In the genomic region with DNA sequence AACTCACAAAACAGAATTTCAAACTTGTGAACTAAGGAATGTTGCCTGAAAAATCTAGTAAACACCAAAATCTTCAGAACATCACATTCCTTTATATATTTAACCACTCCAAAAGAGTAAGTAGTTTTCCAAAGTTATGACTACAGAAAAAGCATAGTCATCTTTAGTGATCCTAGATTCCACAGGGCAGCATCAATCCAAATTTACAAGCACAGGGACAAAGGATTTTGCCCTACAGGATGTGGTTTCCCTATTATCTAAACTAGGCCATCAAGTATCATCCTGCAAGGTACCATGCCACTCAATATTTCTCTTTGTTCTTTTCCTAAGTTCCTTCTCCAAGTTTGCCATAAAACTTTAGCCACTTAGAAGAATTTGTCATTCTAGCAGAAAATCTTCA, we compare ENCODE assay signal across 22 cellular contexts. TPM values are rescaled to one million over a fixed set of nuclear protein-coding genes. Genes with fewer than 3 reads are reported as not detected.
A peak's percentile ranks its signal among the peaks of the same experiment; 100 is the strongest.
DNase-seq lines count a peak whose midpoint lies in the region; ATAC-seq, FAIRE-seq and TF ChIP-seq lines count a peak whose summit lies in the region.
"Had no signal": no experiment of that assay in that cellular context is flagged by ENCODE, and none has a peak within 500 bp of the region (broad histone marks: within the 10 kb centered on the region; RNA-seq: fewer than 3 reads in every experiment).

No MANE protein-coding gene starts in this region.

- H3K23ac ChIP-seq in IMR-90 (ENCODE audit: low read depth, low read length) = no peak overlapping the region

- in situ Hi-C loops in IMR-90 (cut with MboI; ENCODE audit: low sequenced_read_pairs) = no loop called here

- H4K91ac ChIP-seq in IMR-90 (ENCODE audit: insufficient read depth, low read depth, low read length) = no peak overlapping the region

- no peak overlapping the region for H2BK15ac ChIP-seq in IMR-90 (ENCODE audit: low read depth, low read length)

- peaks cover 11% of the 10 kb centered on the region for H3K36me3 ChIP-seq in IMR-90 (ENCODE audit: control insufficient read depth, insufficient read depth, low read length)

- H3K9me1 ChIP-seq in IMR-90 (ENCODE audit: insufficient read depth, low read length) = peaks cover 3% of the 10 kb centered on the region; the same call in 1 of the 2 replicates

- no peak for FAIRE-seq in urothelium cell line (lab: Jason Lieb, UNC)
- FAIRE-seq: colon had no signal

- H3K56ac ChIP-seq in IMR-90 (ENCODE audit: extremely low read depth, insufficient read depth, low read length) = no peak overlapping the region

- no peak overlapping the region for H2AK9ac ChIP-seq in IMR-90 (replicated peaks; ENCODE audit: low read depth, low read length, poor library complexity)

- H3K9ac ChIP-seq in IMR-90 (ENCODE audit: low read depth, low read length) = no peak overlapping the region
- H3K9ac ChIP-seq: BLaER1 had no signal

- TF ChIP-seq CTCF in IMR-90 (conservative IDR thresholded peaks at IDR 0.05; ENCODE audit: low read depth, low read length) = no peak
- TF ChIP-seq CTCF in foreskin keratinocyte (conservative IDR thresholded peaks at IDR 0.05) = no peak
- no peak for TF ChIP-seq CTCF in coronary artery (IDR thresholded peaks at IDR 0.05)

- no peaks in the 10 kb centered on the region; the same call in 1 of the 2 replicates for H4K20me1 ChIP-seq in IMR-90 (ENCODE audit: insufficient read depth, low read length)

- no peak overlapping the region for H2BK5ac ChIP-seq in IMR-90 (ENCODE audit: low read depth, low read length, poor library complexity, severe bottlenecking)

- no peak overlapping the region for H3K4me2 ChIP-seq in IMR-90 (ENCODE audit: low read depth, low read length)
- H3K4me2 ChIP-seq: BLaER1 had no signal

- no peak overlapping the region for H2AK5ac ChIP-seq in IMR-90 (ENCODE audit: low read depth, low read length)

- ATAC-seq in IMR-90 (ENCODE audit: low read depth) (peak; percentile 72), foreskin keratinocyte (peak; percentile 57), GM21619 (IDR thresholded peaks at IDR 0.05; ENCODE audit: unreplicated experiment) (no peak), GM19324 (IDR thresholded peaks at IDR 0.05; ENCODE audit: low FRiP score, unreplicated experiment) (no peak)
- ATAC-seq: activated CD4-positive, alpha-beta T cell treated with anti-CD3 and anti-CD28 coated beads for 36 hours; activated naive CD8-positive, alpha-beta T cell treated with anti-CD3 and anti-CD28 coated beads, Interleukin-2, amount 50 U/mL, for 24 hours; sciatic nerve; stimulated activated naive CD8-positive, alpha-beta T cell treated with anti-CD3 and anti-CD28 coated beads, Interleukin-15, amount 100 ng/mL, for 72 hours; T-helper 17 cell had no signal

- H2AFZ ChIP-seq in IMR-90 (replicated peaks; ENCODE audit: low read length, poor library complexity) = no peak overlapping the region

- dilution Hi-C loops in IMR-90 (cut with HindIII; ENCODE audit: low sequenced_read_pairs, unreplicated experiment) = no loop called here

- POLR2A ChIA-PET in IMR-90 (lab: Charles Lee; ENCODE audit: unreplicated experiment) = no interaction called here

- TF ChIP-seq RAD21 in IMR-90 (IDR thresholded peaks at IDR 0.05; ENCODE audit: low read length) = no peak

- H2BK120ac ChIP-seq in IMR-90 (ENCODE audit: low read depth, low read length) = no peak overlapping the region

- no TSS peak for BruUV-seq in IMR-90 (replicated peaks; lab: Mats Ljungman, UMichigan)

- no peak overlapping the region for H2BK20ac ChIP-seq in IMR-90 (ENCODE audit: low read depth, low read length)

- intact Hi-C loops in IMR-90 (cut with micrococcal nuclease) = no loop called here

- H3K14ac ChIP-seq in IMR-90 (replicated peaks; ENCODE audit: low read depth, low read length) = no peak overlapping the region

- H3K27ac ChIP-seq in IMR-90 (ENCODE audit: insufficient read depth, low read length) = no peak overlapping the region
- no peak overlapping the region for H3K27ac ChIP-seq in foreskin keratinocyte
- no peak overlapping the region for H3K27ac ChIP-seq in coronary artery
- H3K27ac ChIP-seq: BLaER1, tibial artery had no signal

- no peak overlapping the region for H3K18ac ChIP-seq in IMR-90 (ENCODE audit: low read depth, low read length)

- no peak overlapping the region for H3K4ac ChIP-seq in IMR-90 (ENCODE audit: low read depth, low read length)

- peaks cover 19 to 35% of the 10 kb centered on the region in 2 experiments for H3K79me1 ChIP-seq in IMR-90 (ENCODE audit: low read depth in 1 of 2, low read length in 2 of 2)

- peak; percentile 66 for DNase-seq in EH (ENCODE audit: low read depth)
- DNase-seq in IMR-90 = peak; percentile 25
- peak; percentile 9 to 18 for DNase-seq in foreskin keratinocyte
- DNase-seq in urothelium cell line (ENCODE audit: low spot score) = peak; percentile 17
- no peak for DNase-seq in coronary artery (ENCODE audit: low spot score)
- DNase-seq: activated CD4-positive, alpha-beta T cell treated with anti-CD3 and anti-CD28 coated beads for 36 hours; activated effector memory CD4-positive, alpha-beta T cell treated with anti-CD3 and anti-CD28 coated beads, Interleukin-2, amount 50 U/mL, for 16 hours; activated naive CD8-positive, alpha-beta T cell treated with anti-CD3 and anti-CD28 coated beads, Interleukin-2, amount 50 U/mL, for 24 hours; Caco-2; endodermal cell; islet precursor cell; Karpas-422; NCI-H187 treated with DMSO at 0.1 percent for 48 hours; NCI-H526 treated with DMSO at 0.1 percent for 48 hours; stimulated activated naive CD8-positive, alpha-beta T cell treated with anti-CD3 and anti-CD28 coated beads, Interleukin-15, amount 100 ng/mL, for 72 hours; T-helper 17 cell; tibial artery had no signal

- H4K8ac ChIP-seq in IMR-90 (ENCODE audit: low read depth in 2 of 2, low read length in 2 of 2) = no peak overlapping the region

- no peaks in the 10 kb centered on the region for H3K27me3 ChIP-seq in IMR-90 (ENCODE audit: control insufficient read depth, insufficient read depth, low read length)
- H3K27me3 ChIP-seq in foreskin keratinocyte = no peaks in the 10 kb centered on the region
- H3K27me3 ChIP-seq: BLaER1, tibial artery had no signal

- no peaks in the 10 kb centered on the region for H3K9me3 ChIP-seq in IMR-90 (ENCODE audit: control insufficient read depth, insufficient read depth, low read length)
- H3K9me3 ChIP-seq: tibial artery had no signal

- CTCF ChIA-PET in IMR-90 (lab: Yijun Ruan, JAX) = no interaction called here

- no peak for TF ChIP-seq POLR2A in IMR-90 (IDR thresholded peaks at IDR 0.05; ENCODE audit: low read depth, low read length)

- H3K4me3 ChIP-seq in IMR-90 (ENCODE audit: insufficient read depth, low read depth, low read length) (no peak overlapping the region), coronary artery (no peak overlapping the region)
- H3K4me3 ChIP-seq: BLaER1, tibial artery had no signal

- H4K5ac ChIP-seq in IMR-90 (ENCODE audit: low read depth, low read length) = no peak overlapping the region

- H3K4me1 ChIP-seq in IMR-90 (ENCODE audit: control insufficient read depth, insufficient read depth, low read length) (no peaks in the 10 kb centered on the region), foreskin keratinocyte (no peaks in the 10 kb centered on the region)
- H3K4me1 ChIP-seq: BLaER1, tibial artery had no signal

TF ChIP-seq in IMR-90, 13 proteins besides CTCF, POLR2A, EP300 and RAD21:
- TF ChIP-seq MAZ (IDR thresholded peaks at IDR 0.05; ENCODE audit: borderline replicate concordance, low read depth, low read length) = no peak
- TF ChIP-seq RFX5 (IDR thresholded peaks at IDR 0.05; ENCODE audit: low read depth, low read length) = no peak
- TF ChIP-seq, protein P1, sequence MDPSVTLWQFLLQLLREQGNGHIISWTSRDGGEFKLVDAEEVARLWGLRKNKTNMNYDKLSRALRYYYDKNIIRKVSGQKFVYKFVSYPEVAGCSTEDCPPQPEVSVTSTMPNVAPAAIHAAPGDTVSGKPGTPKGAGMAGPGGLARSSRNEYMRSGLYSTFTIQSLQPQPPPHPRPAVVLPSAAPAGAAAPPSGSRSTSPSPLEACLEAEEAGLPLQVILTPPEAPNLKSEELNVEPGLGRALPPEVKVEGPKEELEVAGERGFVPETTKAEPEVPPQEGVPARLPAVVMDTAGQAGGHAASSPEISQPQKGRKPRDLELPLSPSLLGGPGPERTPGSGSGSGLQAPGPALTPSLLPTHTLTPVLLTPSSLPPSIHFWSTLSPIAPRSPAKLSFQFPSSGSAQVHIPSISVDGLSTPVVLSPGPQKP (IDR thresholded peaks at IDR 0.05; ENCODE audit: borderline replicate concordance, low read depth, low read length) = no peak
- TF ChIP-seq MXI1 (IDR thresholded peaks at IDR 0.05; ENCODE audit: borderline replicate concordance, low read depth, low read length) = no peak
- no peak for TF ChIP-seq CHD1 (IDR thresholded peaks at IDR 0.05; ENCODE audit: low read depth, low read length)
- TF ChIP-seq SMC3 (IDR thresholded peaks at IDR 0.05; ENCODE audit: low read depth, low read length) = no peak
- no peak for TF ChIP-seq FOS (IDR thresholded peaks at IDR 0.05; ENCODE audit: low read depth, low read length)
- no peak for TF ChIP-seq CEBPB (IDR thresholded peaks at IDR 0.05; ENCODE audit: low read depth, low read length)
- no peak for TF ChIP-seq MAFK (IDR thresholded peaks at IDR 0.05; ENCODE audit: low read depth, low read length)
- TF ChIP-seq, protein P2, sequence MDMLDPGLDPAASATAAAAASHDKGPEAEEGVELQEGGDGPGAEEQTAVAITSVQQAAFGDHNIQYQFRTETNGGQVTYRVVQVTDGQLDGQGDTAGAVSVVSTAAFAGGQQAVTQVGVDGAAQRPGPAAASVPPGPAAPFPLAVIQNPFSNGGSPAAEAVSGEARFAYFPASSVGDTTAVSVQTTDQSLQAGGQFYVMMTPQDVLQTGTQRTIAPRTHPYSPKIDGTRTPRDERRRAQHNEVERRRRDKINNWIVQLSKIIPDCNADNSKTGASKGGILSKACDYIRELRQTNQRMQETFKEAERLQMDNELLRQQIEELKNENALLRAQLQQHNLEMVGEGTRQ (IDR thresholded peaks at IDR 0.05; ENCODE audit: low read depth, low read length) = no peak
- no peak for TF ChIP-seq NFE2L2 (IDR thresholded peaks at IDR 0.05; ENCODE audit: low read depth, low read length)
- no peak for TF ChIP-seq RCOR1 (IDR thresholded peaks at IDR 0.05; ENCODE audit: insufficient replicate concordance, low read length)
- no peak for TF ChIP-seq BHLHE40 (IDR thresholded peaks at IDR 0.05; ENCODE audit: low read depth, low read length)

RNA-seq across cellular contexts. Expression of a gene that starts 33.0 kb away (rescaled TPM):
- total RNA-seq in IMR-90 (2012; rRNA removed) = 35.0 and 44.4 TPM in 2 replicates
- 12.8 and 17.8 TPM in 2 replicates for polyA plus RNA-seq in IMR-90 (2012; rRNA removed)
- polyA plus RNA-seq in IMR-90 (2012; cell fraction: cytosol; rRNA removed) = 4.6 and 5.4 TPM in 2 replicates
- polyA plus RNA-seq in IMR-90 (2012; cell fraction: nucleus; rRNA removed; ENCODE audit: low replicate concordance) = 3.6 and 10.8 TPM in 2 replicates
- 46.7 and 52.7 TPM in 2 replicates for total RNA-seq in foreskin keratinocyte
- 42.6 and 43.6 TPM in 2 replicates for polyA plus RNA-seq in foreskin keratinocyte

Comparison
In these comparisons a context has a peak if more than half of its experiments do, and no peak if none do; other contexts are left out.
1. ATAC-seq: peak in IMR-90 (single experiment) and foreskin keratinocyte (single experiment); none in GM21619 (single experiment) and GM19324 (single experiment).